In genomic region chr15:31974855-31975421, GRCh38 we compare ENCODE assay signal across 8 cellular contexts. TPM values are rescaled to one million over a fixed set of nuclear protein-coding genes. Genes with fewer than 3 reads are reported as not detected.
DNase-seq lines count a peak whose midpoint lies in the region; ATAC-seq lines count a peak whose summit lies in the region.

No MANE protein-coding gene starts in this region.

- no peaks in the 10 kb centered on the region for H3K9me3 ChIP-seq in Karpas-422 (ENCODE audit: low read length)

- peaks cover 8 to 9% of the 10 kb centered on the region in 2 donors for H3K4me1 Mint-ChIP-seq in effector memory CD8-positive, alpha-beta T cell (ENCODE audit: low read depth in 2 of 2)
- H3K4me1 Mint-ChIP-seq in naive thymus-derived CD8-positive, alpha-beta T cell, result peaks cover 0 to 13% (median 11%) of the 10 kb centered on the region in 4 donors

- no peaks in the 10 kb centered on the region for H3K36me3 Mint-ChIP-seq in effector memory CD8-positive, alpha-beta T cell (ENCODE audit: insufficient read depth)
- no peaks in the 10 kb centered on the region for H3K36me3 Mint-ChIP-seq in naive thymus-derived CD8-positive, alpha-beta T cell

- H3K79me2 ChIP-seq in Karpas-422 (ENCODE audit: low read length), result no peaks in the 10 kb centered on the region

- H4K20me1 ChIP-seq in Karpas-422 (ENCODE audit: insufficient read depth, low read depth, low read length), result no peaks in the 10 kb centered on the region

- H3K27ac ChIP-seq in Karpas-422 (ENCODE audit: low read length), result no peak overlapping the region

- no peak overlapping the region for H3K4me3 ChIP-seq in Karpas-422 (ENCODE audit: low read length)

- H3K9me3 Mint-ChIP-seq in effector memory CD8-positive, alpha-beta T cell, result no peaks in the 10 kb centered on the region
- H3K9me3 Mint-ChIP-seq in naive thymus-derived CD8-positive, alpha-beta T cell, result no peaks in the 10 kb centered on the region

- no peak overlapping the region for H3K27ac Mint-ChIP-seq in effector memory CD8-positive, alpha-beta T cell
- no peak overlapping the region for H3K27ac Mint-ChIP-seq in naive thymus-derived CD8-positive, alpha-beta T cell

- H3K36me3 ChIP-seq in Karpas-422 (ENCODE audit: insufficient read depth, low read length), result no peaks in the 10 kb centered on the region

- DNase-seq in NCI-H2196 (lab: John Stamatoyannopoulos, UW; ENCODE audit: unreplicated experiment) (peak; percentile 28), NCI-H2196 treated with DMSO at 0.1 percent for 48 hours (lab: John Stamatoyannopoulos, UW; ENCODE audit: unreplicated experiment) (no peak), Karpas-422 (peak; percentile 81), SKM-1 treated with dmso at 0.1 percent for 144 hours (lab: John Stamatoyannopoulos, UW; ENCODE audit: unreplicated experiment) (peak; percentile 53)
- DNase-seq in effector memory CD8-positive, alpha-beta T cell, result peak in 2 of 3 experiments; percentile 10 to 23
- peak in 5 of 10 donors; percentile 13 to 37 (median 17) for DNase-seq in naive thymus-derived CD8-positive, alpha-beta T cell

- H3K4me1 ChIP-seq in Karpas-422 (ENCODE audit: low read length), result no peaks in the 10 kb centered on the region

- no peak overlapping the region for H3K4me3 Mint-ChIP-seq in effector memory CD8-positive, alpha-beta T cell
- H3K4me3 Mint-ChIP-seq in naive thymus-derived CD8-positive, alpha-beta T cell, result peak overlapping the region in 8 of 10 donors; percentile 33 to 59 (median 45)

- H2AFZ ChIP-seq in Karpas-422 (ENCODE audit: low read length), result no peak overlapping the region

- no peaks in the 10 kb centered on the region for H3K27me3 ChIP-seq in Karpas-422 (ENCODE audit: low read length)

- ATAC-seq in effector memory CD8-positive, alpha-beta T cell (replicated peaks), result no peak
- peak in 1 of 2 donors; percentile 23 for ATAC-seq in naive thymus-derived CD8-positive, alpha-beta T cell
- no peak for ATAC-seq in HG02870 (IDR thresholded peaks at IDR 0.05; ENCODE audit: unreplicated experiment)
- ATAC-seq in GM21423 (IDR thresholded peaks at IDR 0.05; ENCODE audit: unreplicated experiment), result no peak

- H3K9me2 ChIP-seq in Karpas-422 (replicated peaks; ENCODE audit: insufficient read depth, low read length), result no peaks in the 10 kb centered on the region

- POLR2A ChIA-PET in naive thymus-derived CD8-positive, alpha-beta T cell (lab: Charles Lee), result no interaction called here

- H3K4me2 ChIP-seq in Karpas-422 (ENCODE audit: low read depth, low read length, poor library complexity, severe bottlenecking), result no peak overlapping the region

- H3K9ac ChIP-seq in Karpas-422 (ENCODE audit: low read length), result no peak overlapping the region

- peaks cover 48 to 60% of the 10 kb centered on the region in 2 donors for H3K27me3 Mint-ChIP-seq in effector memory CD8-positive, alpha-beta T cell
- peaks cover 20 to 51% (median 42%) of the 10 kb centered on the region in 5 donors for H3K27me3 Mint-ChIP-seq in naive thymus-derived CD8-positive, alpha-beta T cell

RNA-seq across cellular contexts. Expression of gene CHRNA7, which starts 55.4 kb away (rescaled TPM):
- total RNA-seq in Karpas-422 (2014; rRNA removed; shearing (Covaris generic); ENCODE audit: low replicate concordance), result not detected in 2 replicates
- total RNA-seq in naive thymus-derived CD8-positive, alpha-beta T cell, result not detected
- under 1 TPM in 1 of 3 donors, not detected in 2; 0.22 TPM for polyA plus RNA-seq in naive thymus-derived CD8-positive, alpha-beta T cell

Comparison
In these comparisons a context has a peak if more than half of its experiments do, and no peak if none do; other contexts are left out.
1. H3K4me3 Mint-ChIP-seq: peak in naive thymus-derived CD8-positive, alpha-beta T cell (8 of 10); none in effector memory CD8-positive, alpha-beta T cell (0 of 2).